In genomic region chr4:114100288-114101031, GRCh38 we compare ENCODE assay signal across 16 cellular contexts.
A peak's percentile ranks its signal among the peaks of the same experiment; 100 is the strongest.
DNase-seq lines count a peak whose midpoint lies in the region; ATAC-seq and TF ChIP-seq lines count a peak whose summit lies in the region.
"Had no signal": no experiment of that assay in that cellular context is flagged by ENCODE, and none has a peak within 500 bp of the region (broad histone marks: within the 10 kb centered on the region; RNA-seq: fewer than 3 reads in every experiment).

No MANE protein-coding gene starts in this region.

- intact Hi-C loops in sciatic nerve (cut with DNase I) = no loop called here
- intact Hi-C loops in activated naive CD4-positive, alpha-beta T cell treated with anti-CD3 and anti-CD28 coated beads for 36 hours (cut with micrococcal nuclease) = no loop called here

- H3K27me3 ChIP-seq in osteoblast (ENCODE audit: insufficient read depth, low read length) = no peaks in the 10 kb centered on the region
- H3K27me3 ChIP-seq: BE2C had no signal

- no peak overlapping the region for H3K4me3 ChIP-seq in osteoblast (ENCODE audit: insufficient read depth, low read length)
- H3K4me3 ChIP-seq: HAP-1 had no signal

- POLR2A ChIA-PET in HEK293T (lab: Yijun Ruan, JAX) = no interaction called here

- CTCF ChIA-PET in HEK293T (lab: Yijun Ruan, JAX) = no interaction called here
- CTCF ChIA-PET in activated naive CD4-positive, alpha-beta T cell treated with anti-CD3 and anti-CD28 coated beads for 36 hours (lab: Charles Lee) = interaction anchor here (1.4 kb wide), 1 partner anchor 140 kb away, joined by 3 read pairs; no protein-coding TSS in a partner anchor

- no peak for ATAC-seq in HG03342 (IDR thresholded peaks at IDR 0.05; ENCODE audit: unreplicated experiment)
- ATAC-seq in sciatic nerve = no peak

- peaks cover 8% of the 10 kb centered on the region for H3K27me3 Mint-ChIP-seq in activated naive CD4-positive, alpha-beta T cell treated with anti-CD3 and anti-CD28 coated beads for 36 hours (ENCODE audit: low read depth)

- no peaks in the 10 kb centered on the region for H3K36me3 Mint-ChIP-seq in activated naive CD4-positive, alpha-beta T cell treated with anti-CD3 and anti-CD28 coated beads for 36 hours (ENCODE audit: low read depth)
- H3K36me3 Mint-ChIP-seq: CD4-positive, alpha-beta memory T cell; IgD-negative memory B cell had no signal

- no peaks in the 10 kb centered on the region for H3K9me3 Mint-ChIP-seq in activated naive CD4-positive, alpha-beta T cell treated with anti-CD3 and anti-CD28 coated beads for 36 hours
- H3K9me3 Mint-ChIP-seq: CD4-positive, alpha-beta memory T cell; IgD-negative memory B cell had no signal

- no peak overlapping the region for H3K4me2 ChIP-seq in osteoblast (ENCODE audit: insufficient read depth, low read length)

- no peak for TF ChIP-seq CTCF in osteoblast (IDR thresholded peaks at IDR 0.05; ENCODE audit: extremely low read depth, low read depth, low read length)

- H3K36me3 ChIP-seq in osteoblast (ENCODE audit: insufficient read depth, low read length) = no peaks in the 10 kb centered on the region
- H3K36me3 ChIP-seq: BE2C, HAP-1 had no signal

- no peaks in the 10 kb centered on the region for H3K4me1 Mint-ChIP-seq in activated naive CD4-positive, alpha-beta T cell treated with anti-CD3 and anti-CD28 coated beads for 36 hours (ENCODE audit: low read depth)

- DNase-seq in HEK293T (ENCODE audit: extremely low spot score) = no peak
- DNase-seq in NCI-H69 (lab: John Stamatoyannopoulos, UW) = peak; percentile 37
- DNase-seq in dermis blood vessel endothelial cell = peak; percentile 29
- DNase-seq in osteoblast (ENCODE audit: insufficient read length, low spot score, missing footprints) = no peak
- DNase-seq in sciatic nerve (ENCODE audit: low spot score) = no peak
- DNase-seq in glomerular visceral epithelial cell (ENCODE audit: extremely low spot score) = no peak
- DNase-seq in activated naive CD4-positive, alpha-beta T cell treated with anti-CD3 and anti-CD28 coated beads for 36 hours = no peak
- DNase-seq: BE2C; Caco-2; CD4-positive, alpha-beta memory T cell; DND-41; GDM1 had no signal

- no peaks in the 10 kb centered on the region for H3K9me3 ChIP-seq in osteoblast (ENCODE audit: low read depth, low read length)
- H3K9me3 ChIP-seq: BE2C, Caco-2, HAP-1 had no signal

- no peak overlapping the region for H3K4me3 Mint-ChIP-seq in activated naive CD4-positive, alpha-beta T cell treated with anti-CD3 and anti-CD28 coated beads for 36 hours
- H3K4me3 Mint-ChIP-seq: CD4-positive, alpha-beta memory T cell; IgD-negative memory B cell had no signal

- no peaks in the 10 kb centered on the region for H3K4me1 ChIP-seq in osteoblast (ENCODE audit: insufficient read depth, low read length)
- H3K4me1 ChIP-seq: BE2C, Caco-2 had no signal

- no peaks in the 10 kb centered on the region for H3K79me2 ChIP-seq in osteoblast (ENCODE audit: insufficient read depth, low read length)

- peak overlapping the region; percentile 15 for H2AFZ ChIP-seq in osteoblast (ENCODE audit: low read length)

- H3K27ac Mint-ChIP-seq in activated naive CD4-positive, alpha-beta T cell treated with anti-CD3 and anti-CD28 coated beads for 36 hours = no peak overlapping the region
- H3K27ac Mint-ChIP-seq: CD4-positive, alpha-beta memory T cell; IgD-negative memory B cell had no signal

- H4K20me1 ChIP-seq in osteoblast (ENCODE audit: insufficient read depth, low read length) = no peaks in the 10 kb centered on the region

- H3K27ac ChIP-seq in osteoblast (ENCODE audit: low read depth, low read length) = no peak overlapping the region
- H3K27ac ChIP-seq: C4-2B had no signal

TF ChIP-seq in HEK293T, 16 proteins besides CTCF, POLR2A, EP300 and RAD21:
- TF ChIP-seq, protein P1, sequence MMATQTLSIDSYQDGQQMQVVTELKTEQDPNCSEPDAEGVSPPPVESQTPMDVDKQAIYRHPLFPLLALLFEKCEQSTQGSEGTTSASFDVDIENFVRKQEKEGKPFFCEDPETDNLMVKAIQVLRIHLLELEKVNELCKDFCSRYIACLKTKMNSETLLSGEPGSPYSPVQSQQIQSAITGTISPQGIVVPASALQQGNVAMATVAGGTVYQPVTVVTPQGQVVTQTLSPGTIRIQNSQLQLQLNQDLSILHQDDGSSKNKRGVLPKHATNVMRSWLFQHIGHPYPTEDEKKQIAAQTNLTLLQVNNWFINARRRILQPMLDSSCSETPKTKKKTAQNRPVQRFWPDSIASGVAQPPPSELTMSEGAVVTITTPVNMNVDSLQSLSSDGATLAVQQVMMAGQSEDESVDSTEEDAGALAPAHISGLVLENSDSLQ (IDR thresholded peaks at IDR 0.05) = 0 out of 2 replicates have a peak, but pooled peaks have one; percentile 13
- TF ChIP-seq ZNF384 (IDR thresholded peaks at IDR 0.05) = no peak

Comparison
In these comparisons a context has a peak if more than half of its experiments do, and no peak if none do; other contexts are left out.
1. DNase-seq: peak in NCI-H69 (single experiment) and dermis blood vessel endothelial cell (single experiment); none in HEK293T (single experiment), osteoblast (single experiment), sciatic nerve (single experiment), glomerular visceral epithelial cell (single experiment) and activated naive CD4-positive, alpha-beta T cell treated with anti-CD3 and anti-CD28 coated beads for 36 hours (single experiment).